ENCODE assay signal across 15 cellular contexts in the genomic region with DNA sequence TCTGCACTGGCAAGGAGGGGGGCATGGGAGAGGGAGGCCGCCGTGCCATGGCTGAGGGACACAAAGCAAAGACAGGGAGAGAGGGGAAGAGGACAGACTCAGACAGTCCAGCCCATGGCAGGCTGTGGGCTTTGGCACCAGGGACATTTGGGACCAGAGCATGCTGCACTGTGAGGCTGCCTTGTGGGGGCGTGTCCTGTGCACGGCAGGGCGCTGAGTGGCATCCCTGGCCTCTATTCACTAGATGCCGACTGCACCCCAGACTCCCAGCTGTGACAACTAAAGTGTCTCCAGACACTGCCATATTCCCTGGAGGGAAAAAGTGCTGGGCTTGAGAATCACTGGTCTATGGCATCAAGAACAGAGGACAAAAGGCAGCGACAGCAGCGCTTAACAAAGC.
"Had no signal": no experiment of that assay in that cellular context is flagged by ENCODE, and none has a peak within 500 bp of the region (broad histone marks: within the 10 kb centered on the region; RNA-seq: fewer than 3 reads in every experiment).

No MANE protein-coding gene starts in this region.

- H3K27me3 ChIP-seq: cardiac muscle cell, transverse colon had no signal

- DNase-seq: activated CD4-positive, alpha-beta T cell treated with anti-CD3 and anti-CD28 coated beads for 4 hours; activated naive CD4-positive, alpha-beta T cell; foreskin melanocyte; mammary epithelial cell; natural killer cell; occipital lobe; substantia nigra; T1000; transverse colon had no signal

- H3K27ac ChIP-seq: cardiac muscle cell, skin epidermis, transverse colon had no signal

- ATAC-seq: left lobe of liver, natural killer cell had no signal

- H3K9me3 ChIP-seq: transverse colon had no signal

- H3K36me3 ChIP-seq: cardiac muscle cell had no signal

- FAIRE-seq: astrocyte, colon, endothelial cell of umbilical vein had no signal

- H3K4me3 ChIP-seq: cardiac muscle cell, skin epidermis, transverse colon had no signal
